In the genomic region with DNA sequence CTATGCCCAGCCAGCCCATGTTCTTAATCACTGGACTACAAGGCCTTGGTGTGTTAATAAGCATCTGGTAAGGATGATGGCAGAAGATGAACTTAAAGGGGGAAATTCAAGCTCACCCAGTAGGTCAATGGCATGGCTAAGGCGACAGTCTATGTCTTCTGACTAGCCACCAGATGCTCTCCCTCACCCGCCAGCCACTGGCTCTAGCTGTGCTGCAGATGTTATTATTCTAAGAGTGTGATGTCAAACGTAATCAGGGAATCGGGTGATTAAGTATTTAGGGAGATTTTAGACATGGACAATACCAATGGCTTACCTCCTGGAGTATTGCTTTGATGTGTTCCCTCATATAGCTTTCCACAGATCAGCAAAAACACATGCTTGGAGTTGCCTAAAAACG, we compare ENCODE assay signal across 22 cellular contexts.
"Had no signal": no experiment of that assay in that cellular context is flagged by ENCODE, and none has a peak within 500 bp of the region (broad histone marks: within the 10 kb centered on the region; RNA-seq: fewer than 3 reads in every experiment).

No MANE protein-coding gene starts in this region.

- H3K4me1 ChIP-seq: SJSA1 had no signal

- H3K36me3 ChIP-seq: SJSA1 had no signal

- H3K36me3 Mint-ChIP-seq: IgD-negative memory B cell had no signal

- ATAC-seq: HepG2, K562 had no signal

- H3K27me3 ChIP-seq: SJSA1 had no signal

- H3K4me3 Mint-ChIP-seq: IgD-negative memory B cell had no signal

- H3K4me2 ChIP-seq: KMS-11 had no signal

- DNase-seq: MV-4-11, NCI-H1048, NCI-H1105, NCI-H1417, NCI-H1436 treated with DMSO at 0.1 percent for 48 hours, NCI-H1694, NCI-H187 treated with DMSO at 0.1 percent for 48 hours, NCI-H2029 treated with DMSO at 0.1 percent for 48 hours, NCI-H2171 treated with DMSO at 0.1 percent for 48 hours, NCI-H345, NCI-H446 treated with DMSO at 0.1 percent for 48 hours, NCI-H510A treated with DMSO at 0.1 percent for 48 hours, NCI-H526, Right ventricle myocardium superior, RPMI8226, SIG-M5 had no signal

- H3K9me3 ChIP-seq: SJSA1 had no signal

- H3K4me3 ChIP-seq: K562, SJSA1, SK-N-MC had no signal

- H3K27ac ChIP-seq: KMS-11, SJSA1, SK-N-MC had no signal

- H3K27ac Mint-ChIP-seq: IgD-negative memory B cell had no signal

- H3K9ac ChIP-seq: KMS-11 had no signal

- H3K9me3 Mint-ChIP-seq: IgD-negative memory B cell had no signal

- H3K4me1 Mint-ChIP-seq: IgD-negative memory B cell had no signal
